19 cellular contexts compared by ENCODE assay signal in the genomic region with DNA sequence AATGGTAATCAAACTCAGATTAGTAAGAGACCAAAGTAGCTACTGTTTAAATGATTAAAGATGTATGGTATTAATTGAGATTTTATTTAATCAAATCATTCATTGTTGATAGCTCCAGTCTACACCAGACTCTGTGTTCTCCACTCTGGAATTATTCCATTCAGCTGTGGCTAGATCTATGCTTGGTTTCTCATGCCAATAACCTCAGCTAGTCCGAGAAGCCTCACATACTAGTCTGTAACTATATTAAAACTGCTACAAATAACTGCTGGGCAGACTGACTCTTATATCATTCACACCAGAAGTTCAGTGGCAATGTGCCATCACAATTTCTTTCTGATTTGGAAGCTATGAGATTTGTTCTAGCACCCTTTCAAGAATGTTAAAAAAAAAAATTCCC.
DNase-seq lines count a peak whose midpoint lies in the region; ATAC-seq and TF ChIP-seq lines count a peak whose summit lies in the region.
"Had no signal": no experiment of that assay in that cellular context is flagged by ENCODE, and none has a peak within 500 bp of the region (broad histone marks: within the 10 kb centered on the region; RNA-seq: fewer than 3 reads in every experiment).

No MANE protein-coding gene starts in this region.

- no peak overlapping the region for H3K4me3 Mint-ChIP-seq in chondrocyte (ENCODE audit: unreplicated experiment)
- H3K4me3 Mint-ChIP-seq: B cell; CD8-positive, alpha-beta memory T cell had no signal

- TF ChIP-seq CTCF in chondrocyte (IDR thresholded peaks at IDR 0.05), result no peak
- TF ChIP-seq CTCF in adrenal gland (IDR thresholded peaks at IDR 0.05), result no peak

- TF ChIP-seq POLR2A in adrenal gland (IDR thresholded peaks at IDR 0.05), result no peak

- no peaks in the 10 kb centered on the region for H3K36me3 ChIP-seq in adrenal gland (replicated peaks in 1 of 2)

- H3K27ac ChIP-seq in adrenal gland, result no peak overlapping the region
- H3K27ac ChIP-seq: C4-2B had no signal

- H3K27me3 Mint-ChIP-seq in chondrocyte (ENCODE audit: low read depth), result no peaks in the 10 kb centered on the region
- H3K27me3 Mint-ChIP-seq: B cell; CD8-positive, alpha-beta memory T cell had no signal

- ATAC-seq in left ventricle myocardium superior, result peak; percentile 47
- no peak for ATAC-seq in HG03342 (IDR thresholded peaks at IDR 0.05; ENCODE audit: unreplicated experiment)

- no peaks in the 10 kb centered on the region for H3K9me3 Mint-ChIP-seq in chondrocyte (ENCODE audit: low read depth)

- H3K4me1 Mint-ChIP-seq in chondrocyte (ENCODE audit: low read depth), result peaks cover 28% of the 10 kb centered on the region
- H3K4me1 Mint-ChIP-seq: B cell; CD8-positive, alpha-beta memory T cell had no signal

- peak overlapping the region; percentile 46 for H3K27ac Mint-ChIP-seq in chondrocyte (ENCODE audit: unreplicated experiment)
- H3K27ac Mint-ChIP-seq: B cell; CD8-positive, alpha-beta memory T cell had no signal

- intact Hi-C loops in left ventricle myocardium superior (cut with micrococcal nuclease) (no loop called here), adrenal gland (cut with DNase I) (no loop called here)

- no peaks in the 10 kb centered on the region for H3K9me3 ChIP-seq in adrenal gland (replicated peaks in 1 of 3)

- DNase-seq in M059J (ENCODE audit: low read depth), result peak; percentile 7
- DNase-seq in chondrocyte (ENCODE audit: low spot score), result no peak
- DNase-seq in left ventricle myocardium superior, result no peak
- DNase-seq in superior temporal gyrus (ENCODE audit: extremely low spot score), result peak; percentile 68
- DNase-seq in NCI-H1105 treated with DMSO at 0.1 percent for 48 hours (lab: John Stamatoyannopoulos, UW), result no peak
- DNase-seq in adrenal gland, result no peak
- DNase-seq: CD8-positive, alpha-beta memory T cell; DMS 273 treated with DMSO at 0.1 percent for 48 hours; DMS79 treated with DMSO at 0.1 percent for 48 hours; NCI-H1092 treated with DMSO at 0.1 percent for 48 hours; NCI-H1436 treated with DMSO at 0.1 percent for 48 hours; NCI-H1930; NCI-H2107; NCI-H524; NCI-H748 treated with DMSO at 0.1 percent for 48 hours; SHP77 had no signal

- H3K27me3 ChIP-seq in adrenal gland, result no peaks in the 10 kb centered on the region

- peaks cover 8 to 9% of the 10 kb centered on the region in 2 donors for H3K4me1 ChIP-seq in adrenal gland (replicated peaks in 1 of 2)

- no peak overlapping the region for H3K4me3 ChIP-seq in adrenal gland

- peaks cover 1% of the 10 kb centered on the region for H3K36me3 Mint-ChIP-seq in chondrocyte (ENCODE audit: low read depth)

- 27 to 45% (median 38%) methylated on average over 1 of the region's 1 CpG for WGBS in adrenal gland, 4 donors

Comparison
In these comparisons a context has a peak if more than half of its experiments do, and no peak if none do; other contexts are left out.
1. DNase-seq: peak in M059J (single experiment) and superior temporal gyrus (single experiment); none in chondrocyte (single experiment), left ventricle myocardium superior (single experiment), NCI-H1105 treated with DMSO at 0.1 percent for 48 hours (single experiment) and adrenal gland (0 of 7).